In genomic region chr2:100405403-100406119, GRCh38 we compare ENCODE assay signal across 17 cellular contexts. TPM values are rescaled to one million over a fixed set of nuclear protein-coding genes. Genes with fewer than 3 reads are reported as not detected.
DNase-seq lines count a peak whose midpoint lies in the region; ATAC-seq, FAIRE-seq and TF ChIP-seq lines count a peak whose summit lies in the region.
"Had no signal": no experiment of that assay in that cellular context is flagged by ENCODE, and none has a peak within 500 bp of the region (broad histone marks: within the 10 kb centered on the region; RNA-seq: fewer than 3 reads in every experiment).

No MANE protein-coding gene starts in this region.

- no peak overlapping the region for H3K18ac ChIP-seq in neuronal stem cell (ENCODE audit: low read length)

- no peak overlapping the region for H3K4ac ChIP-seq in neuronal stem cell (ENCODE audit: low read length)

- no peak overlapping the region for H3K4me3 ChIP-seq in HepG2 (replicated peaks in 1 of 3; ENCODE audit: insufficient read depth in 1 of 3, low read depth in 2 of 3, low read length in 3 of 3)
- no peak overlapping the region for H3K4me3 ChIP-seq in right lobe of liver
- no peak overlapping the region for H3K4me3 ChIP-seq in neuronal stem cell (ENCODE audit: low read length in 2 of 2)
- H3K4me3 ChIP-seq in PC-9, result no peak overlapping the region
- H3K4me3 ChIP-seq in left lung, result no peak overlapping the region

- H3K79me2 ChIP-seq in HepG2 (ENCODE audit: insufficient read depth, low read length) (no peaks in the 10 kb centered on the region), PC-9 (ENCODE audit: low read depth) (no peaks in the 10 kb centered on the region)

- CTCF ChIA-PET in HepG2 (lab: Yijun Ruan, JAX; ENCODE audit: low intra/inter-chr PET ratio, low total read pairs) (no interaction called here), PC-9 (lab: Charles Lee) (no interaction called here)

- intact Hi-C loops in HepG2 (cut with micrococcal nuclease; ENCODE audit: unreplicated experiment), result no loop called here
- intact Hi-C loops in right lobe of liver (cut with DNase I), result no loop called here
- intact Hi-C loops in PC-9 (cut with micrococcal nuclease; ENCODE audit: unreplicated experiment), result no loop called here
- intact Hi-C loops in left lung (cut with DNase I), result no loop called here

- POLR2A ChIA-PET in HepG2 (lab: Yijun Ruan, JAX) (no interaction called here), PC-9 (lab: Charles Lee; ENCODE audit: unreplicated experiment) (no interaction called here)

- H3K27ac ChIP-seq in HepG2 (ENCODE audit: extremely low read length, insufficient read depth, low read length) (no peak overlapping the region), right lobe of liver (no peak overlapping the region), neuronal stem cell (replicated peaks; ENCODE audit: low read length) (no peak overlapping the region), PC-9 (no peak overlapping the region), left lung (no peak overlapping the region)

- H2AK5ac ChIP-seq in neuronal stem cell (ENCODE audit: low read depth, low read length), result no peak overlapping the region

- BruUV-seq in HepG2 (replicated peaks; lab: Mats Ljungman, UMichigan), result no TSS peak
- no TSS peak for BruUV-seq in PC-9 (replicated peaks; lab: Mats Ljungman, UMichigan)

- no peak for TF ChIP-seq RAD21 in HepG2 (CRISPR knock-in tag; IDR thresholded peaks at IDR 0.05)

- no peak overlapping the region for H2BK12ac ChIP-seq in neuronal stem cell (ENCODE audit: low read length)

- H2BK120ac ChIP-seq in neuronal stem cell (ENCODE audit: low read depth, low read length), result peak overlapping the region; percentile 23

- H3K4me2 ChIP-seq in HepG2 (ENCODE audit: low read depth, low read length) (no peak overlapping the region), neuronal stem cell (ENCODE audit: insufficient read depth, low read length, poor library complexity, severe bottlenecking) (no peak overlapping the region), PC-9 (no peak overlapping the region)

- in situ Hi-C loops in HepG2 (cut with HindIII; ENCODE audit: extremely low pct_ligation_motif_present, low pct_unique_long_range_greater_than_20kb), result no loop called here

- H2BK5ac ChIP-seq in neuronal stem cell (ENCODE audit: low read length), result no peak overlapping the region

- FAIRE-seq in HepG2 (lab: Jason Lieb, UNC), result no peak

- peaks cover 14% of the 10 kb centered on the region for H3K79me1 ChIP-seq in neuronal stem cell (ENCODE audit: low read depth, low read length)

- 89% methylated on average over 10 of the region's 13 CpGs for WGBS in HepG2 (ENCODE audit: low lambda C conversion rate)
- 75% methylated on average over 5 of the region's 13 CpGs for WGBS in right lobe of liver (ENCODE audit: insufficient coverage, low coverage, low lambda C conversion rate, missing lambda C conversion rate)
- WGBS in neuronal stem cell (ENCODE audit: extremely low coverage in 2 of 2, insufficient read length in 2 of 2, insufficient replicate concordance in 1 of 2), 2 donors, result no CpG with 5 or more reads among the region's 13 CpGs

- DNase-seq in HepG2 (ENCODE audit: low spot score) (no peak), right lobe of liver (no peak), mesenteric fat pad (ENCODE audit: low spot score) (peak; percentile 85), neuronal stem cell (ENCODE audit: low spot score) (no peak), PC-9 (no peak), left lung (no peak), SK-N-DZ (ENCODE audit: low spot score) (no peak)
- DNase-seq: C1 segment of cervical spinal cord; Calu3; CD4-positive, alpha-beta memory T cell; COR-L47; DMS53; DMS79 treated with DMSO at 0.1 percent for 48 hours; GF-D8; GOT3; H7; HCEC 1CT had no signal

- peaks cover 25 to 39% of the 10 kb centered on the region in 2 experiments for H3K36me3 ChIP-seq in HepG2 (replicated peaks in 1 of 2; ENCODE audit: control insufficient read depth in 1 of 2, insufficient read depth in 2 of 2, low read length in 2 of 2)
- no peaks in the 10 kb centered on the region for H3K36me3 ChIP-seq in right lobe of liver
- peaks cover 22 to 73% of the 10 kb centered on the region in 2 donors for H3K36me3 ChIP-seq in neuronal stem cell (replicated peaks in 1 of 2; ENCODE audit: control insufficient read depth in 2 of 2, insufficient read depth in 2 of 2, low read length in 2 of 2)
- no peaks in the 10 kb centered on the region for H3K36me3 ChIP-seq in PC-9 (ENCODE audit: low read depth)
- peaks cover 0 to 38% of the 10 kb centered on the region in 2 donors for H3K36me3 ChIP-seq in left lung

- H3K9me3 ChIP-seq in HepG2 (ENCODE audit: low read length), result no peaks in the 10 kb centered on the region
- H3K9me3 ChIP-seq in right lobe of liver, result no peaks in the 10 kb centered on the region
- no peaks in the 10 kb centered on the region for H3K9me3 ChIP-seq in neuronal stem cell (replicated peaks in 1 of 2; ENCODE audit: control insufficient read depth in 2 of 2, insufficient read depth in 1 of 2, low read depth in 1 of 2, low read length in 2 of 2)
- no peaks in the 10 kb centered on the region for H3K9me3 ChIP-seq in PC-9 (ENCODE audit: insufficient read depth, low read depth)
- H3K9me3 ChIP-seq in left lung, result no peaks in the 10 kb centered on the region

- TF ChIP-seq POLR2A in HepG2 (IDR thresholded peaks at IDR 0.05; ENCODE audit: insufficient read depth in 1 of 2, low read depth in 2 of 2, low read length in 2 of 2) (no peak), right lobe of liver (IDR thresholded peaks at IDR 0.05) (no peak)

- peak; percentile 32; the same call in 2 of the 3 replicates for ATAC-seq in HepG2
- no peak for ATAC-seq in right lobe of liver
- ATAC-seq in left lung, result no peak

- H3K4me1 ChIP-seq in HepG2 (ENCODE audit: insufficient read depth, low read length) (no peaks in the 10 kb centered on the region), right lobe of liver (no peaks in the 10 kb centered on the region), neuronal stem cell (ENCODE audit: control insufficient read depth in 2 of 2, insufficient read depth in 1 of 2, low read depth in 1 of 2, low read length in 2 of 2) (peaks cover 0 to 10% of the 10 kb centered on the region in 2 donors), PC-9 (replicated peaks; ENCODE audit: insufficient read depth) (no peaks in the 10 kb centered on the region), left lung (no peaks in the 10 kb centered on the region)

- H4K20me1 ChIP-seq in HepG2 (ENCODE audit: insufficient read depth, low read length), result no peaks in the 10 kb centered on the region
- no peaks in the 10 kb centered on the region for H4K20me1 ChIP-seq in PC-9 (ENCODE audit: insufficient read depth)

- no peak overlapping the region for H4K8ac ChIP-seq in neuronal stem cell (ENCODE audit: low read depth, low read length)

- TF ChIP-seq CTCF in HepG2 (CRISPR knock-in tag; IDR thresholded peaks at IDR 0.05), result no peak
- TF ChIP-seq CTCF in right lobe of liver (IDR thresholded peaks at IDR 0.05), result no peak
- no peak for TF ChIP-seq CTCF in PC-9 (conservative IDR thresholded peaks at IDR 0.05)
- no peak for TF ChIP-seq CTCF in left lung (IDR thresholded peaks at IDR 0.05)

- H3K9me2 ChIP-seq in PC-9 (ENCODE audit: insufficient read depth), result no peaks in the 10 kb centered on the region

- no peak overlapping the region for H4K91ac ChIP-seq in neuronal stem cell (ENCODE audit: low read depth, low read length, poor library complexity)

- H3K27me3 ChIP-seq in HepG2 (ENCODE audit: control insufficient read depth in 1 of 2, insufficient read depth in 2 of 2, low read length in 2 of 2) (no peaks in the 10 kb centered on the region), right lobe of liver (no peaks in the 10 kb centered on the region), neuronal stem cell (ENCODE audit: control insufficient read depth in 3 of 3, insufficient read depth in 3 of 3, low read depth in 1 of 3, low read length in 3 of 3) (no peaks in the 10 kb centered on the region), PC-9 (ENCODE audit: insufficient read depth, low read depth) (peaks cover 99% of the 10 kb centered on the region), left lung (no peaks in the 10 kb centered on the region)

- TF ChIP-seq EP300 in HepG2 (IDR thresholded peaks at IDR 0.05; ENCODE audit: low read depth in 2 of 2, low read length in 2 of 2) (no peak), HepG2 (CRISPR knock-in tag; IDR thresholded peaks at IDR 0.05; ENCODE audit: borderline replicate concordance) (no peak)

- no peak overlapping the region for H3K23ac ChIP-seq in neuronal stem cell (ENCODE audit: low read depth, low read length, poor library complexity)

- H2BK15ac ChIP-seq in neuronal stem cell (ENCODE audit: low read length), result no peak overlapping the region

- H3F3A ChIP-seq in PC-9 (ENCODE audit: insufficient read depth, low read depth), result no peaks in the 10 kb centered on the region

- no peak overlapping the region for H2AFZ ChIP-seq in HepG2 (ENCODE audit: low read length)
- H2AFZ ChIP-seq in neuronal stem cell (ENCODE audit: low read length), result no peak overlapping the region
- no peak overlapping the region for H2AFZ ChIP-seq in PC-9

- H3K14ac ChIP-seq in neuronal stem cell (ENCODE audit: low read length), result no peak overlapping the region

- no peak overlapping the region for H3K9ac ChIP-seq in HepG2 (ENCODE audit: insufficient read depth, low read depth, low read length)
- peak overlapping the region; percentile 44 for H3K9ac ChIP-seq in neuronal stem cell (ENCODE audit: low read depth, low read length, poor library complexity)

RNA-seq across cellular contexts. Expression of gene CHST10, which starts 11.9 kb away (rescaled TPM):
- total RNA-seq in HepG2 (2016; rRNA removed; fragmentation: Illumina TruSeq; extraction: Trizol) (8.5 and 14.2 TPM in 2 replicates), right lobe of liver (under 1 TPM; 0.19 to 0.88 (median 0.50) TPM), mesenteric fat pad (4.1 TPM), PC-9 (2021) (not detected in 2 replicates), left lung (10 to 100 TPM in 1 of 2 donors, 1 to 10 TPM in 1; 7.3 to 11.9 TPM)
- total RNA-seq in HepG2 (2016; cell fraction: cytosol; rRNA removed; fragmentation: Illumina TruSeq; extraction: Trizol; ENCODE audit: low read depth), result 2.4 and 3.0 TPM in 2 replicates
- 7.1 and 13.1 TPM in 2 replicates for total RNA-seq in HepG2 (2016; cell fraction: insoluble cytoplasmic fraction; rRNA removed; fragmentation: Illumina TruSeq; extraction: Trizol)
- total RNA-seq in HepG2 (2016; cell fraction: membrane; rRNA removed; fragmentation: Illumina TruSeq; extraction: Trizol), result 6.9 and 7.7 TPM in 2 replicates
- total RNA-seq in HepG2 (2016; cell fraction: nucleus; rRNA removed; fragmentation: Illumina TruSeq; extraction: Trizol), result 12.2 and 15.8 TPM in 2 replicates
- polyA plus RNA-seq in HepG2 (2011; rRNA removed), result 10.5 and 11.5 TPM in 2 replicates
- polyA plus RNA-seq in HepG2 (2011; cell fraction: cytosol; rRNA removed), result 8.3 and 11.0 TPM in 2 replicates
- 9.0 and 10.7 TPM in 2 replicates for polyA plus RNA-seq in HepG2 (2011; cell fraction: nucleus; rRNA removed)
- 8.8 TPM in 2 replicates for polyA plus RNA-seq in HepG2 (2012)
- 1.5 and 2.5 TPM in 2 replicates for polyA plus RNA-seq in HepG2 (2016; cell fraction: cytosol; fragmentation: Illumina TruSeq; extraction: Trizol; ENCODE audit: low read depth)
- 6.7 and 7.6 TPM in 2 replicates for polyA plus RNA-seq in HepG2 (2016; cell fraction: insoluble cytoplasmic fraction; fragmentation: Illumina TruSeq; extraction: Trizol; ENCODE audit: low read depth)
- 4.5 and 6.1 TPM in 2 replicates for polyA plus RNA-seq in HepG2 (2016; cell fraction: membrane; fragmentation: Illumina TruSeq; extraction: Trizol; ENCODE audit: low read depth)
- polyA plus RNA-seq in HepG2 (2016; cell fraction: nucleus; fragmentation: Illumina TruSeq; extraction: Trizol; ENCODE audit: insufficient read depth, low read depth), result 20.4 and 23.1 TPM in 2 replicates
- polyA minus RNA-seq in HepG2 (2011; rRNA and poly(A)+ RNA removed; ENCODE audit: low replicate concordance), result 14.1 and 16.5 TPM in 2 replicates
- 8.0 and 9.3 TPM in 2 replicates for polyA minus RNA-seq in HepG2 (2011; cell fraction: cytosol; rRNA and poly(A)+ RNA removed)
- 17.4 and 18.0 TPM in 2 replicates for polyA minus RNA-seq in HepG2 (2011; cell fraction: nucleus; rRNA and poly(A)+ RNA removed)
- 17.5 TPM for polyA plus RNA-seq in neuronal stem cell (2013, experiment 1 of 2)
- polyA plus RNA-seq in neuronal stem cell (2013, experiment 2 of 2), result 16.7 TPM
- polyA plus RNA-seq in SK-N-DZ (2014; cell fraction: cytosol; rRNA removed), result 20.1 and 22.4 TPM in 2 replicates
- 20.2 and 21.5 TPM in 2 replicates for polyA plus RNA-seq in SK-N-DZ (2014; cell fraction: nucleus; rRNA removed)
